14 cellular contexts compared by ENCODE assay signal in genomic region chr19:58022283-58022660, GRCh38. TPM values are rescaled to one million over a fixed set of nuclear protein-coding genes. Genes with fewer than 3 reads are reported as not detected.
DNase-seq lines count a peak whose midpoint lies in the region; ATAC-seq and TF ChIP-seq lines count a peak whose summit lies in the region.
"Had no signal": no experiment of that assay in that cellular context is flagged by ENCODE, and none has a peak within 500 bp of the region (broad histone marks: within the 10 kb centered on the region; RNA-seq: fewer than 3 reads in every experiment).

No MANE protein-coding gene starts in this region.

- H3K4me2 ChIP-seq in DND-41 (ENCODE audit: insufficient read depth, low read length) = no peak overlapping the region
- H3K4me2 ChIP-seq: KMS-11 had no signal

- H3K9me3 Mint-ChIP-seq in naive B cell = peaks cover 0 to 10% (median 5%) of the 10 kb centered on the region in 7 donors

- H3K36me3 Mint-ChIP-seq in naive B cell = no peaks in the 10 kb centered on the region

- H3K27ac Mint-ChIP-seq in naive B cell = peak overlapping the region in 2 of 6 donors; percentile 61 to 74

- no peaks in the 10 kb centered on the region for H3K27me3 ChIP-seq in DND-41 (ENCODE audit: insufficient read depth, low read length, poor library complexity)
- no peaks in the 10 kb centered on the region for H3K27me3 ChIP-seq in WERI-Rb-1 (ENCODE audit: insufficient read depth, low read depth, severe bottlenecking)
- H3K27me3 ChIP-seq: BLaER1 treated with 17β-estradiol and CSF1 and Interleukin-3, amounts not matched to agents 10 nM and 100 nM; Peyer's patch; SJSA1 had no signal

- no peaks in the 10 kb centered on the region for H4K20me1 ChIP-seq in DND-41 (ENCODE audit: insufficient read depth, low read length)
- H4K20me1 ChIP-seq: BLaER1 treated with 17β-estradiol and CSF1 and Interleukin-3, amounts not matched to agents 10 nM and 100 nM had no signal

- peaks cover 6% of the 10 kb centered on the region; the same call in 1 of the 2 replicates for H3K4me1 ChIP-seq in DND-41 (ENCODE audit: insufficient read depth, low read length)
- H3K4me1 ChIP-seq: Peyer's patch, SJSA1 had no signal

- peaks cover 0 to 10% (median 7%) of the 10 kb centered on the region in 3 donors for H3K4me1 Mint-ChIP-seq in naive B cell

- H3K9me3 ChIP-seq in DND-41 (ENCODE audit: insufficient read depth, low read length, severe bottlenecking) (peaks cover 3% of the 10 kb centered on the region), WERI-Rb-1 (ENCODE audit: severe bottlenecking) (peaks cover 2% of the 10 kb centered on the region)

- H3K4me3 Mint-ChIP-seq in naive B cell = no peak overlapping the region

- no peak overlapping the region for H3K4me3 ChIP-seq in DND-41 (ENCODE audit: low read depth in 1 of 2, low read length in 2 of 2)
- H3K4me3 ChIP-seq in WERI-Rb-1 (ENCODE audit: low read depth, low read length) = no peak overlapping the region
- H3K4me3 ChIP-seq: BLaER1 treated with 17β-estradiol and CSF1 and Interleukin-3, amounts not matched to agents 10 nM and 100 nM; Peyer's patch; SJSA1 had no signal

- DNase-seq in DND-41 = no peak
- DNase-seq in WERI-Rb-1 = no peak
- DNase-seq in naive B cell = no peak
- no peak for DNase-seq in omental fat pad (ENCODE audit: low spot score)
- DNase-seq in NCI-H1105 (lab: John Stamatoyannopoulos, UW) = no peak
- DNase-seq in NCI-H2227 (lab: John Stamatoyannopoulos, UW; ENCODE audit: unreplicated experiment) = no peak
- DNase-seq in activated T-cell treated with anti-CD3 and anti-CD28 coated beads, Interleukin-2, amount 50 U/mL, for 1 hour = no peak
- DNase-seq: NCI-H1436 treated with DMSO at 0.1 percent for 48 hours had no signal

- H3K36me3 ChIP-seq in DND-41 (ENCODE audit: insufficient read depth, low read length) = no peaks in the 10 kb centered on the region
- no peaks in the 10 kb centered on the region for H3K36me3 ChIP-seq in WERI-Rb-1
- H3K36me3 ChIP-seq: BLaER1 treated with 17β-estradiol and CSF1 and Interleukin-3, amounts not matched to agents 10 nM and 100 nM; Peyer's patch; SJSA1 had no signal

- ATAC-seq in DND-41 (ENCODE audit: insufficient read depth, low read depth) (no peak), naive B cell (ENCODE audit: low read depth in 2 of 2) (peak; percentile 13 to 20), omental fat pad (ENCODE audit: low FRiP score) (no peak)

- TF ChIP-seq CTCF in C4-2B (conservative IDR thresholded peaks at IDR 0.05) (peak; percentile 31), DND-41 (IDR thresholded peaks at IDR 0.05; ENCODE audit: borderline replicate concordance, extremely low read depth, low read length, poor library complexity, severe bottlenecking) (no peak), WERI-Rb-1 (IDR thresholded peaks at IDR 0.05; ENCODE audit: low read depth, low read length) (no peak), omental fat pad (IDR thresholded peaks at IDR 0.05) (no peak)

- H3K79me2 ChIP-seq in DND-41 (ENCODE audit: insufficient read depth, low read length) = no peaks in the 10 kb centered on the region

- H3K27me3 Mint-ChIP-seq in naive B cell = peaks cover 0 to 6% (median 0%) of the 10 kb centered on the region in 3 donors

- peak overlapping the region; percentile 69 for H2AFZ ChIP-seq in DND-41 (ENCODE audit: low read depth, low read length)

- H3K27ac ChIP-seq in C4-2B = no peak overlapping the region
- peak overlapping the region; percentile 42; the same call in 1 of the 2 replicates for H3K27ac ChIP-seq in DND-41 (ENCODE audit: low read length)
- H3K27ac ChIP-seq in WERI-Rb-1 = peak overlapping the region; percentile 45; the same call in 1 of the 2 replicates
- H3K27ac ChIP-seq: KMS-11, Peyer's patch, SJSA1 had no signal

- no peak overlapping the region for H3K9ac ChIP-seq in DND-41 (ENCODE audit: low read depth, low read length)
- H3K9ac ChIP-seq: KMS-11 had no signal

RNA-seq across cellular contexts. Expression of gene ZSCAN1, which starts 11.6 kb away (rescaled TPM):
- polyA plus RNA-seq in naive B cell (ENCODE audit: low read depth in 6 of 6) = not detected
- not detected for total RNA-seq in omental fat pad
- total RNA-seq: Peyer's patch, SJSA1 had no signal

RNA-seq across cellular contexts. Expression of gene ZNF606, which starts 19.7 kb away (rescaled TPM):
- polyA plus RNA-seq in naive B cell (ENCODE audit: low read depth in 6 of 6) = 10 to 100 TPM in 3 of 6 donors, 1 to 10 TPM in 3; 6.1 to 16.0 (median 9.3) TPM
- 10 to 100 TPM in 1 of 4 donors, 1 to 10 TPM in 3; 7.9 to 37.4 (median 8.5) TPM for total RNA-seq in omental fat pad

RNA-seq across cellular contexts. Expression of gene ZNF135, which starts 36.8 kb away (rescaled TPM):
- 10 to 100 TPM in 1 of 6 donors, 1 to 10 TPM in 4, not detected in 1; 4.2 to 11.1 (median 5.6) TPM for polyA plus RNA-seq in naive B cell (ENCODE audit: low read depth in 6 of 6)
- total RNA-seq in omental fat pad = 10 to 100 TPM in 1 of 4 donors, 1 to 10 TPM in 3; 1.2 to 10.9 (median 4.3) TPM
- total RNA-seq: SJSA1 had no signal

RNA-seq across cellular contexts. Expression of gene C19orf18, which starts 47.9 kb away (rescaled TPM):
- polyA plus RNA-seq in naive B cell (ENCODE audit: low read depth in 6 of 6) = under 1 TPM in 4 of 6 donors, not detected in 2; 0.41 to 0.89 (median 0.57) TPM
- 1 to 10 TPM in 1 of 4 donors, under 1 TPM in 2, not detected in 1; 0.46 to 1.5 (median 0.96) TPM for total RNA-seq in omental fat pad
- total RNA-seq: M059J, SJSA1 had no signal

Comparison
In these comparisons a context has a peak if more than half of its experiments do, and no peak if none do; other contexts are left out.
1. ATAC-seq: peak in naive B cell (2 of 2); none in DND-41 (single experiment) and omental fat pad (single experiment).